11 cellular contexts compared by ENCODE assay signal in genomic region chr6:37489697-37490336, GRCh38. TPM values are rescaled to one million over a fixed set of nuclear protein-coding genes. Genes with fewer than 3 reads are reported as not detected.
A peak's percentile ranks its signal among the peaks of the same experiment; 100 is the strongest.
DNase-seq lines count a peak whose midpoint lies in the region; ATAC-seq and TF ChIP-seq lines count a peak whose summit lies in the region.
"Had no signal": no experiment of that assay in that cellular context is flagged by ENCODE, and none has a peak within 500 bp of the region (broad histone marks: within the 10 kb centered on the region; RNA-seq: fewer than 3 reads in every experiment).

No MANE protein-coding gene starts in this region.

- no peaks in the 10 kb centered on the region for H3K79me2 ChIP-seq in OCI-LY1 (ENCODE audit: insufficient read depth, low read length)
- H3K79me2 ChIP-seq: hepatocyte had no signal

- peak overlapping the region; percentile 58 for H3K27ac Mint-ChIP-seq in T-helper 1 cell treated with Interleukin-12 subunit alpha and Interleukin-12 subunit beta and Interleukin-4 antibody, amounts not matched to agents 30 μg/mL and 1 μg/mL, for 36 hours
- peak overlapping the region; percentile 70 for H3K27ac Mint-ChIP-seq in osteocyte (ENCODE audit: unreplicated experiment)

- H3K9me2 ChIP-seq in OCI-LY1 (ENCODE audit: low read depth, low read length): no peaks in the 10 kb centered on the region

- H3K36me3 Mint-ChIP-seq in T-helper 1 cell treated with Interleukin-12 subunit alpha and Interleukin-12 subunit beta and Interleukin-4 antibody, amounts not matched to agents 30 μg/mL and 1 μg/mL, for 36 hours (ENCODE audit: low read depth): peaks cover 5% of the 10 kb centered on the region
- peaks cover 4% of the 10 kb centered on the region for H3K36me3 Mint-ChIP-seq in osteocyte (ENCODE audit: unreplicated experiment)

- H3K4me1 Mint-ChIP-seq in T-helper 1 cell treated with Interleukin-12 subunit alpha and Interleukin-12 subunit beta and Interleukin-4 antibody, amounts not matched to agents 30 μg/mL and 1 μg/mL, for 36 hours (ENCODE audit: low read depth): peaks cover 16% of the 10 kb centered on the region
- H3K4me1 Mint-ChIP-seq in osteocyte (ENCODE audit: unreplicated experiment): peaks cover 18% of the 10 kb centered on the region

- POLR2A ChIA-PET in RWPE1 (lab: Yijun Ruan, JAX; ENCODE audit: low non-redundant PET): no interaction called here

- H3K9me3 Mint-ChIP-seq in T-helper 1 cell treated with Interleukin-12 subunit alpha and Interleukin-12 subunit beta and Interleukin-4 antibody, amounts not matched to agents 30 μg/mL and 1 μg/mL, for 36 hours: no peaks in the 10 kb centered on the region
- no peaks in the 10 kb centered on the region for H3K9me3 Mint-ChIP-seq in osteocyte (ENCODE audit: unreplicated experiment)

- no peaks in the 10 kb centered on the region for H3K27me3 Mint-ChIP-seq in T-helper 1 cell treated with Interleukin-12 subunit alpha and Interleukin-12 subunit beta and Interleukin-4 antibody, amounts not matched to agents 30 μg/mL and 1 μg/mL, for 36 hours (ENCODE audit: low read depth)
- no peaks in the 10 kb centered on the region for H3K27me3 Mint-ChIP-seq in osteocyte (ENCODE audit: unreplicated experiment)

- no peaks in the 10 kb centered on the region for H3K9me3 ChIP-seq in OCI-LY1 (ENCODE audit: low read length)

- H3K4me1 ChIP-seq in OCI-LY1 (ENCODE audit: insufficient read depth, low read length, severe bottlenecking): peaks cover 8% of the 10 kb centered on the region

- H3F3A ChIP-seq in OCI-LY1 (ENCODE audit: insufficient read depth, low read length): no peaks in the 10 kb centered on the region

- H3K36me3 ChIP-seq in OCI-LY1 (ENCODE audit: insufficient read depth, low read length): no peaks in the 10 kb centered on the region

- TF ChIP-seq CTCF in OCI-LY1 (IDR thresholded peaks at IDR 0.05; ENCODE audit: low read length): peak; percentile 58
- TF ChIP-seq CTCF in choroid plexus epithelial cell (conservative IDR thresholded peaks at IDR 0.05; ENCODE audit: low read depth, low read length): peak; percentile 45
- peak; percentile 43 for TF ChIP-seq CTCF in osteocyte (IDR thresholded peaks at IDR 0.05)
- no peak for TF ChIP-seq CTCF in RWPE1 (conservative IDR thresholded peaks at IDR 0.05; ENCODE audit: low read depth)

- no peak for ATAC-seq in HG02885 (IDR thresholded peaks at IDR 0.05; ENCODE audit: poor library complexity, unreplicated experiment)

- H3K4me3 Mint-ChIP-seq in T-helper 1 cell treated with Interleukin-12 subunit alpha and Interleukin-12 subunit beta and Interleukin-4 antibody, amounts not matched to agents 30 μg/mL and 1 μg/mL, for 36 hours: no peak overlapping the region
- H3K4me3 Mint-ChIP-seq in osteocyte (ENCODE audit: unreplicated experiment): no peak overlapping the region

- CTCF ChIA-PET in RWPE1 (lab: Yijun Ruan, JAX): interaction anchor here (0.7 kb wide), 2 partner anchors 111 to 174 kb away, joined by 3 to 5 read pairs; no protein-coding TSS in a partner anchor

- H4K20me1 ChIP-seq in OCI-LY1 (ENCODE audit: insufficient read depth, low read length): no peaks in the 10 kb centered on the region

- H3K27me3 ChIP-seq in OCI-LY1 (ENCODE audit: insufficient read depth, low read length): no peaks in the 10 kb centered on the region
- H3K27me3 ChIP-seq: hepatocyte had no signal

- H2AFZ ChIP-seq in OCI-LY1 (ENCODE audit: low read length): no peak overlapping the region
- H2AFZ ChIP-seq: hepatocyte had no signal

- no peak overlapping the region for H3K9ac ChIP-seq in OCI-LY1 (ENCODE audit: low read length)

- DNase-seq in T-helper 1 cell: no peak
- DNase-seq in choroid plexus epithelial cell (ENCODE audit: low read depth): peak; percentile 39
- no peak for DNase-seq in osteocyte (ENCODE audit: extremely low spot score, unreplicated experiment)
- no peak for DNase-seq in putamen (ENCODE audit: low spot score)
- no peak for DNase-seq in RWPE1 (ENCODE audit: low spot score)
- DNase-seq: MM.1S had no signal

- H3K4me2 ChIP-seq in OCI-LY1 (ENCODE audit: low read length): no peak overlapping the region
- H3K4me2 ChIP-seq: hepatocyte, smooth muscle cell had no signal

- H3K27ac ChIP-seq in OCI-LY1 (ENCODE audit: low read depth, low read length, poor library complexity, severe bottlenecking) (no peak overlapping the region), RWPE1 (no peak overlapping the region; the same call in 1 of the 2 replicates)
- H3K27ac ChIP-seq: hepatocyte had no signal

- H3K4me3 ChIP-seq in OCI-LY1 (ENCODE audit: low read depth, low read length, poor library complexity, severe bottlenecking) (no peak overlapping the region), choroid plexus epithelial cell (ENCODE audit: low read depth, low read length) (no peak overlapping the region)
- H3K4me3 ChIP-seq: hepatocyte, smooth muscle cell had no signal

RNA-seq across cellular contexts. Expression of gene CCDC167, which starts 9.9 kb away (rescaled TPM):
- total RNA-seq in osteocyte: 22.7 and 23.0 TPM in 2 replicates

RNA-seq across cellular contexts. Expression of gene CMTR1, which starts 56.8 kb away (rescaled TPM):
- 44.5 and 45.4 TPM in 2 replicates for total RNA-seq in osteocyte
